In genomic region chr16:55655709-55656694, GRCh38 we compare ENCODE assay signal across 1 cellular context.
TF ChIP-seq lines count a peak whose summit lies in the region.

Gene SLC6A2, plus strand, starts transcription at chr16:55655988. Its CDS starts 707 bp downstream, at chr16:55656695.

TF ChIP-seq in SK-N-SH, 30 proteins besides CTCF, POLR2A, EP300 and RAD21 (continued from another document):
- TF ChIP-seq EZH2phosphoT487 (IDR thresholded peaks at IDR 0.05; ENCODE audit: borderline replicate concordance, low read depth) (no peak), GATA2 (CRISPR knock-in tag; IDR thresholded peaks at IDR 0.05) (peak; percentile 71), MXI1 (IDR thresholded peaks at IDR 0.05; ENCODE audit: low read depth, low read length) (peak; percentile 76), JUND (IDR thresholded peaks at IDR 0.05) (no peak), YY1 (IDR thresholded peaks at IDR 0.05; ENCODE audit: low read depth) (no peak), NFIC (IDR thresholded peaks at IDR 0.05; ENCODE audit: borderline replicate concordance) (no peak), CHD2 (IDR thresholded peaks at IDR 0.05; ENCODE audit: low read length, partially characterized antibody) (peak; percentile 75), RCOR1 (IDR thresholded peaks at IDR 0.05; ENCODE audit: low read length) (peak; percentile 59; the same call in 1 of the 2 replicates), POLR2AphosphoS5 (IDR thresholded peaks at IDR 0.05; ENCODE audit: low read depth, low read length) (no peak), FOXM1 (IDR thresholded peaks at IDR 0.05; ENCODE audit: low read depth) (no peak), TCF12 (IDR thresholded peaks at IDR 0.05) (peak; percentile 29; the same call in 1 of the 2 replicates)
- TF ChIP-seq, protein P1, sequence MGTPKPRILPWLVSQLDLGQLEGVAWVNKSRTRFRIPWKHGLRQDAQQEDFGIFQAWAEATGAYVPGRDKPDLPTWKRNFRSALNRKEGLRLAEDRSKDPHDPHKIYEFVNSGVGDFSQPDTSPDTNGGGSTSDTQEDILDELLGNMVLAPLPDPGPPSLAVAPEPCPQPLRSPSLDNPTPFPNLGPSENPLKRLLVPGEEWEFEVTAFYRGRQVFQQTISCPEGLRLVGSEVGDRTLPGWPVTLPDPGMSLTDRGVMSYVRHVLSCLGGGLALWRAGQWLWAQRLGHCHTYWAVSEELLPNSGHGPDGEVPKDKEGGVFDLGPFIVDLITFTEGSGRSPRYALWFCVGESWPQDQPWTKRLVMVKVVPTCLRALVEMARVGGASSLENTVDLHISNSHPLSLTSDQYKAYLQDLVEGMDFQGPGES (IDR thresholded peaks at IDR 0.05; ENCODE audit: low read depth, low read length), result no peak
- TF ChIP-seq, protein P2, sequence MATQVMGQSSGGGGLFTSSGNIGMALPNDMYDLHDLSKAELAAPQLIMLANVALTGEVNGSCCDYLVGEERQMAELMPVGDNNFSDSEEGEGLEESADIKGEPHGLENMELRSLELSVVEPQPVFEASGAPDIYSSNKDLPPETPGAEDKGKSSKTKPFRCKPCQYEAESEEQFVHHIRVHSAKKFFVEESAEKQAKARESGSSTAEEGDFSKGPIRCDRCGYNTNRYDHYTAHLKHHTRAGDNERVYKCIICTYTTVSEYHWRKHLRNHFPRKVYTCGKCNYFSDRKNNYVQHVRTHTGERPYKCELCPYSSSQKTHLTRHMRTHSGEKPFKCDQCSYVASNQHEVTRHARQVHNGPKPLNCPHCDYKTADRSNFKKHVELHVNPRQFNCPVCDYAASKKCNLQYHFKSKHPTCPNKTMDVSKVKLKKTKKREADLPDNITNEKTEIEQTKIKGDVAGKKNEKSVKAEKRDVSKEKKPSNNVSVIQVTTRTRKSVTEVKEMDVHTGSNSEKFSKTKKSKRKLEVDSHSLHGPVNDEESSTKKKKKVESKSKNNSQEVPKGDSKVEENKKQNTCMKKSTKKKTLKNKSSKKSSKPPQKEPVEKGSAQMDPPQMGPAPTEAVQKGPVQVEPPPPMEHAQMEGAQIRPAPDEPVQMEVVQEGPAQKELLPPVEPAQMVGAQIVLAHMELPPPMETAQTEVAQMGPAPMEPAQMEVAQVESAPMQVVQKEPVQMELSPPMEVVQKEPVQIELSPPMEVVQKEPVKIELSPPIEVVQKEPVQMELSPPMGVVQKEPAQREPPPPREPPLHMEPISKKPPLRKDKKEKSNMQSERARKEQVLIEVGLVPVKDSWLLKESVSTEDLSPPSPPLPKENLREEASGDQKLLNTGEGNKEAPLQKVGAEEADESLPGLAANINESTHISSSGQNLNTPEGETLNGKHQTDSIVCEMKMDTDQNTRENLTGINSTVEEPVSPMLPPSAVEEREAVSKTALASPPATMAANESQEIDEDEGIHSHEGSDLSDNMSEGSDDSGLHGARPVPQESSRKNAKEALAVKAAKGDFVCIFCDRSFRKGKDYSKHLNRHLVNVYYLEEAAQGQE (IDR thresholded peaks at IDR 0.05; ENCODE audit: low read depth, low read length), result no peak
TF ChIP-seq in SK-N-SH: peak in this region for 6.
